Comparison of ENCODE assay signal across 9 cellular contexts in genomic region chr18:2978208-2978607, GRCh38. TPM values are rescaled to one million over a fixed set of nuclear protein-coding genes. Genes with fewer than 3 reads are reported as not detected.
A peak's percentile ranks its signal among the peaks of the same experiment; 100 is the strongest.
DNase-seq lines count a peak whose midpoint lies in the region; ATAC-seq and TF ChIP-seq lines count a peak whose summit lies in the region.
"Had no signal": no experiment of that assay in that cellular context is flagged by ENCODE, and none has a peak within 500 bp of the region (broad histone marks: within the 10 kb centered on the region; RNA-seq: fewer than 3 reads in every experiment).

No MANE protein-coding gene starts in this region.

- no peaks in the 10 kb centered on the region for H3K9me3 Mint-ChIP-seq in activated CD4-positive, alpha-beta T cell treated with anti-CD3 and anti-CD28 coated beads for 36 hours (ENCODE audit: low read depth)

- H3K4me1 ChIP-seq in subcutaneous abdominal adipose tissue (ENCODE audit: control insufficient read depth in 5 of 5, insufficient read depth in 5 of 5, low read length in 5 of 5), result peaks cover 9 to 51% (median 48%) of the 10 kb centered on the region in 5 donors

- H3K27me3 Mint-ChIP-seq in activated CD4-positive, alpha-beta T cell treated with anti-CD3 and anti-CD28 coated beads for 36 hours, result no peaks in the 10 kb centered on the region

- H3K36me3 Mint-ChIP-seq in activated CD4-positive, alpha-beta T cell treated with anti-CD3 and anti-CD28 coated beads for 36 hours (ENCODE audit: low read depth), result peaks cover 59% of the 10 kb centered on the region

- ATAC-seq in activated CD4-positive, alpha-beta T cell treated with anti-CD3 and anti-CD28 coated beads for 36 hours, result no peak
- ATAC-seq in HG03521 (IDR thresholded peaks at IDR 0.05; ENCODE audit: unreplicated experiment) (no peak), GM19328 (IDR thresholded peaks at IDR 0.05; ENCODE audit: unreplicated experiment) (no peak), GM21576 (IDR thresholded peaks at IDR 0.05; ENCODE audit: unreplicated experiment) (no peak)

- no peaks in the 10 kb centered on the region for H3K27me3 ChIP-seq in subcutaneous abdominal adipose tissue (ENCODE audit: control insufficient read depth in 5 of 5, insufficient read depth in 4 of 5, low read length in 5 of 5)

- H3K9me3 ChIP-seq in subcutaneous abdominal adipose tissue (ENCODE audit: control insufficient read depth in 5 of 5, low read length in 5 of 5), result no peaks in the 10 kb centered on the region

- peak overlapping the region in 2 of 5 donors; percentile 20 to 40 for H3K9ac ChIP-seq in subcutaneous abdominal adipose tissue (ENCODE audit: low read length in 5 of 5)

- H3K4me1 Mint-ChIP-seq in activated CD4-positive, alpha-beta T cell treated with anti-CD3 and anti-CD28 coated beads for 36 hours, result peaks cover 84% of the 10 kb centered on the region

- no peak for DNase-seq in activated CD4-positive, alpha-beta T cell treated with anti-CD3 and anti-CD28 coated beads for 36 hours
- DNase-seq in activated CD4-positive, alpha-beta T cell treated with anti-CD3 and anti-CD28 coated beads for 4 hours, result no peak
- DNase-seq in RWPE1 (ENCODE audit: low spot score) (no peak), fibroblast of villous mesenchyme (ENCODE audit: low read depth) (peak; percentile 58)
- DNase-seq: SIG-M5 had no signal

- H3K27ac ChIP-seq in RWPE1, result peak overlapping the region; percentile 56; the same call in 1 of the 2 replicates
- H3K27ac ChIP-seq in subcutaneous abdominal adipose tissue (ENCODE audit: low read depth, low read length), result peak overlapping the region; percentile 87

- CTCF ChIA-PET in activated CD4-positive, alpha-beta T cell treated with anti-CD3 and anti-CD28 coated beads for 36 hours (lab: Charles Lee), result interaction anchor here (2.4 to 5.1 kb wide), 3 partner anchors 7 to 17 kb away, joined by 6 to 44 read pairs (median 41); no protein-coding TSS in a partner anchor
- CTCF ChIA-PET in RWPE1 (lab: Yijun Ruan, JAX), result no interaction called here

- H3K4me3 ChIP-seq in fibroblast of villous mesenchyme (ENCODE audit: low read depth, low read length), result no peak overlapping the region
- peak overlapping the region in 2 of 5 donors; percentile 12 to 45 for H3K4me3 ChIP-seq in subcutaneous abdominal adipose tissue (ENCODE audit: low read depth in 1 of 5, low read length in 5 of 5)

- TF ChIP-seq CTCF in RWPE1 (conservative IDR thresholded peaks at IDR 0.05; ENCODE audit: low read depth), result no peak
- no peak for TF ChIP-seq CTCF in fibroblast of villous mesenchyme (IDR thresholded peaks at IDR 0.05; ENCODE audit: insufficient read depth, low read depth, low read length)

- POLR2A ChIA-PET in activated CD4-positive, alpha-beta T cell treated with anti-CD3 and anti-CD28 coated beads for 36 hours (lab: Charles Lee), result interaction anchor here (1.0 to 4.5 kb wide), 3 partner anchors 10 to 17 kb away, joined by 3 to 40 read pairs (median 14); no protein-coding TSS in a partner anchor
- POLR2A ChIA-PET in RWPE1 (lab: Yijun Ruan, JAX; ENCODE audit: low non-redundant PET), result no interaction called here

- no peaks in the 10 kb centered on the region for H3K36me3 ChIP-seq in subcutaneous abdominal adipose tissue (ENCODE audit: control insufficient read depth in 5 of 5, insufficient read depth in 5 of 5, low read length in 5 of 5)

- H3K4me3 Mint-ChIP-seq in activated CD4-positive, alpha-beta T cell treated with anti-CD3 and anti-CD28 coated beads for 36 hours, result peak overlapping the region; percentile 74

- H3K27ac Mint-ChIP-seq in activated CD4-positive, alpha-beta T cell treated with anti-CD3 and anti-CD28 coated beads for 36 hours, result peak overlapping the region; percentile 98

- intact Hi-C loops in activated CD4-positive, alpha-beta T cell treated with anti-CD3 and anti-CD28 coated beads for 36 hours (cut with DNase I, micrococcal nuclease), result loop anchor here in 1 of 2 experiments (1.0 to 5.0 kb wide), 3 partner anchors 9 to 614 kb away; no protein-coding TSS in a partner anchor

RNA-seq across cellular contexts. Expression of gene LPIN2, which starts 34.7 kb away (rescaled TPM):
- 10 to 100 TPM; 82.6 to 95.3 TPM for total RNA-seq in activated CD4-positive, alpha-beta T cell treated with anti-CD3 and anti-CD28 coated beads for 36 hours
- total RNA-seq in fibroblast of villous mesenchyme, result 36.4 and 55.3 TPM in 2 replicates
